ENCODE assay signal across 11 cellular contexts in genomic region chr11:17703951-17704350, GRCh38. TPM values are rescaled to one million over a fixed set of nuclear protein-coding genes. Genes with fewer than 3 reads are reported as not detected.
DNase-seq lines count a peak whose midpoint lies in the region; ATAC-seq lines count a peak whose summit lies in the region.
"Had no signal": no experiment of that assay in that cellular context is flagged by ENCODE, and none has a peak within 500 bp of the region (broad histone marks: within the 10 kb centered on the region; RNA-seq: fewer than 3 reads in every experiment).

No MANE protein-coding gene starts in this region.

- no peak overlapping the region for H2BK120ac ChIP-seq in mesenchymal stem cell (ENCODE audit: low read depth, low read length)

- no peak overlapping the region for H2BK15ac ChIP-seq in mesenchymal stem cell (ENCODE audit: low read depth, poor library complexity, severe bottlenecking)

- H3K23ac ChIP-seq in mesenchymal stem cell (ENCODE audit: low read length in 2 of 2), result no peak overlapping the region

- no peak overlapping the region for H3K9ac ChIP-seq in mesenchymal stem cell (ENCODE audit: low read length)

- no peaks in the 10 kb centered on the region for H3K79me1 ChIP-seq in mesenchymal stem cell (replicated peaks; ENCODE audit: low read length, poor library complexity, severe bottlenecking)

- no peak overlapping the region for H4K91ac ChIP-seq in mesenchymal stem cell (ENCODE audit: low read length)

- H3K18ac ChIP-seq in mesenchymal stem cell (ENCODE audit: low read depth in 1 of 2, low read length in 2 of 2), result no peak overlapping the region

- H3K4ac ChIP-seq in mesenchymal stem cell (ENCODE audit: low read depth in 1 of 2, low read length in 2 of 2), result no peak overlapping the region

- ATAC-seq in HG03095 (IDR thresholded peaks at IDR 0.05; ENCODE audit: unreplicated experiment), result peak; percentile 59
- ATAC-seq: naive thymus-derived CD4-positive, alpha-beta T cell had no signal

- H3K4me2 ChIP-seq in mesenchymal stem cell (ENCODE audit: low read length, poor library complexity, severe bottlenecking), result no peak overlapping the region

- no peak overlapping the region for H2BK5ac ChIP-seq in mesenchymal stem cell (ENCODE audit: low read depth, low read length, poor library complexity, severe bottlenecking)

- no peak overlapping the region for H4K8ac ChIP-seq in mesenchymal stem cell (ENCODE audit: low read length)

- DNase-seq in NCI-H446 (lab: John Stamatoyannopoulos, UW), result peak; percentile 2 to 34
- no peak for DNase-seq in NCI-H446 treated with DMSO at 0.1 percent for 48 hours (lab: John Stamatoyannopoulos, UW)
- peak; percentile 24 for DNase-seq in RPMI7951 (ENCODE audit: low read depth)
- DNase-seq in iris pigment epithelial cell (ENCODE audit: low read depth), result peak; percentile 53
- DNase-seq in stimulated activated CD4-positive, alpha-beta T cell treated with anti-CD3 and anti-CD28 coated beads, Interleukin-15, amount 100 ng/mL, for 24 hours, result no peak
- DNase-seq in NCI-H345 treated with DMSO at 0.1 percent for 48 hours (lab: John Stamatoyannopoulos, UW; ENCODE audit: unreplicated experiment), result no peak
- DNase-seq in mesenchymal stem cell, result no peak
- DNase-seq: activated CD4-positive, alpha-beta T cell treated with anti-CD3 and anti-CD28 coated beads, Interleukin-2, amount 50 U/mL, for 1 hour; naive thymus-derived CD4-positive, alpha-beta T cell; small intestine had no signal

- no peak overlapping the region for H2AK5ac ChIP-seq in mesenchymal stem cell (ENCODE audit: low read length, severe bottlenecking)

- H3K27ac ChIP-seq in mesenchymal stem cell (ENCODE audit: low read length, poor library complexity, severe bottlenecking), result no peak overlapping the region

- no peak overlapping the region for H2BK12ac ChIP-seq in mesenchymal stem cell (ENCODE audit: low read length in 2 of 2)

- no peak overlapping the region for H3K14ac ChIP-seq in mesenchymal stem cell (ENCODE audit: low read length in 2 of 2)

- no peaks in the 10 kb centered on the region for H3K4me1 ChIP-seq in mesenchymal stem cell (ENCODE audit: control insufficient read depth, insufficient read depth, low read depth, low read length)

- no peak overlapping the region for H3K4me3 ChIP-seq in mesenchymal stem cell (ENCODE audit: insufficient read depth in 1 of 2, low read depth in 1 of 2, low read length in 2 of 2)

- H3K27me3 ChIP-seq in mesenchymal stem cell (ENCODE audit: control insufficient read depth in 1 of 2, insufficient read depth in 1 of 2, low read length in 2 of 2), result peaks cover 1 to 6% of the 10 kb centered on the region in 2 experiments

- H2AFZ ChIP-seq in mesenchymal stem cell (ENCODE audit: low read depth, low read length), result no peak overlapping the region

- H3K36me3 ChIP-seq in mesenchymal stem cell (ENCODE audit: control insufficient read depth in 1 of 2, insufficient read depth in 2 of 2, low read depth in 1 of 2, low read length in 2 of 2), result no peaks in the 10 kb centered on the region

- 75% methylated on average over 2 of the region's 2 CpGs for WGBS in mesenchymal stem cell

- H3K9me3 ChIP-seq in mesenchymal stem cell (ENCODE audit: control insufficient read depth, low read length), result no peaks in the 10 kb centered on the region

RNA-seq across cellular contexts. Expression of gene MYOD1, which starts 15.4 kb away (rescaled TPM):
- 0.72 TPM in 1 of 2 replicates, not detected in the other for total RNA-seq in RPMI7951 (2014; rRNA removed; shearing (Covaris generic))
- not detected for polyA plus RNA-seq in mesenchymal stem cell (2013, experiment 1 of 2)
- polyA plus RNA-seq in mesenchymal stem cell (2013, experiment 2 of 2), result not detected
- total RNA-seq: naive thymus-derived CD4-positive, alpha-beta T cell had no signal
- polyA plus RNA-seq: naive thymus-derived CD4-positive, alpha-beta T cell; small intestine had no signal

RNA-seq across cellular contexts. Expression of gene KCNC1, which starts 30.6 kb away (rescaled TPM):
- total RNA-seq in RPMI7951 (2014; rRNA removed; shearing (Covaris generic)), result not detected in 2 replicates
- under 0.01 TPM for polyA plus RNA-seq in mesenchymal stem cell (2013, experiment 1 of 2)
- 0.01 TPM for polyA plus RNA-seq in mesenchymal stem cell (2013, experiment 2 of 2)
- total RNA-seq: naive thymus-derived CD4-positive, alpha-beta T cell had no signal
- polyA plus RNA-seq: naive thymus-derived CD4-positive, alpha-beta T cell had no signal

Comparison
In these comparisons a context has a peak if more than half of its experiments do, and no peak if none do; other contexts are left out.
1. DNase-seq: peak in NCI-H446 (2 of 2), RPMI7951 (single experiment) and iris pigment epithelial cell (single experiment); none in NCI-H446 treated with DMSO at 0.1 percent for 48 hours (single experiment), stimulated activated CD4-positive, alpha-beta T cell treated with anti-CD3 and anti-CD28 coated beads, Interleukin-15, amount 100 ng/mL, for 24 hours (single experiment), NCI-H345 treated with DMSO at 0.1 percent for 48 hours (single experiment) and mesenchymal stem cell (single experiment).